ENCODE assay signal across 8 cellular contexts in genomic region chr6:1311400-1312192, GRCh38. TPM values are rescaled to one million over a fixed set of nuclear protein-coding genes. Genes with fewer than 3 reads are reported as not detected.
DNase-seq lines count a peak whose midpoint lies in the region; ATAC-seq and TF ChIP-seq lines count a peak whose summit lies in the region.

Gene FOXQ1 (plus strand): TSS chr6:1312098. CDS start chr6:1312705, 607 bp downstream.

- no peak for TF ChIP-seq CTCF in epithelial cell of proximal tubule (conservative IDR thresholded peaks at IDR 0.05; ENCODE audit: low read depth, low read length)

- peak within 1 kb of the TSS in 1 of 9 donors; percentile 78 for H3K27ac Mint-ChIP-seq in naive thymus-derived CD4-positive, alpha-beta T cell

- peaks cover 65 to 79% (median 72%) of the 10 kb centered on the region in 5 donors for H3K27me3 Mint-ChIP-seq in naive thymus-derived CD4-positive, alpha-beta T cell

- peak; percentile 16 for ATAC-seq in naive thymus-derived CD4-positive, alpha-beta T cell
- ATAC-seq in GM18511 (IDR thresholded peaks at IDR 0.05; ENCODE audit: unreplicated experiment): no peak

- H3K9me3 Mint-ChIP-seq in naive thymus-derived CD4-positive, alpha-beta T cell: peaks cover 0 to 5% (median 0%) of the 10 kb centered on the region in 11 donors

- H3K4me3 ChIP-seq in epithelial cell of proximal tubule (ENCODE audit: low read depth, low read length): peak within 1 kb of the TSS; percentile 70
- H3K4me3 ChIP-seq in naive thymus-derived CD4-positive, alpha-beta T cell (ENCODE audit: low read length): no peak within 1 kb of the TSS

- no peaks in the 10 kb centered on the region for H3K36me3 ChIP-seq in naive thymus-derived CD4-positive, alpha-beta T cell (ENCODE audit: control insufficient read depth in 2 of 3, insufficient read depth in 3 of 3, low read length in 3 of 3)

- peaks cover 21 to 40% (median 32%) of the 10 kb centered on the region in 7 donors for H3K4me1 Mint-ChIP-seq in naive thymus-derived CD4-positive, alpha-beta T cell

- H3K36me3 Mint-ChIP-seq in naive thymus-derived CD4-positive, alpha-beta T cell: peaks cover 0 to 5% (median 0%) of the 10 kb centered on the region in 5 donors

- no peak within 1 kb of the TSS for H3K27ac ChIP-seq in naive thymus-derived CD4-positive, alpha-beta T cell (ENCODE audit: low read depth, low read length)

- no peaks in the 10 kb centered on the region for H3K4me1 ChIP-seq in naive thymus-derived CD4-positive, alpha-beta T cell (ENCODE audit: control insufficient read depth in 2 of 2, insufficient read depth in 2 of 2, low read length in 2 of 2)

- intact Hi-C loops in naive thymus-derived CD4-positive, alpha-beta T cell (cut with micrococcal nuclease): loop anchor here in 1 of 2 donors (5.0 kb wide), 2 partner anchors 301 to 514 kb away; no protein-coding TSS in a partner anchor

- H3K27me3 ChIP-seq in naive thymus-derived CD4-positive, alpha-beta T cell (ENCODE audit: control insufficient read depth in 2 of 2, insufficient read depth in 2 of 2, low read length in 2 of 2): peaks cover 7 to 8% of the 10 kb centered on the region in 2 donors

- CTCF ChIA-PET in naive thymus-derived CD4-positive, alpha-beta T cell (lab: Charles Lee): no interaction called here

- peak within 1 kb of the TSS; percentile 25 to 84 (median 73) for H3K4me3 Mint-ChIP-seq in naive thymus-derived CD4-positive, alpha-beta T cell

- H3K9me3 ChIP-seq in naive thymus-derived CD4-positive, alpha-beta T cell (ENCODE audit: control insufficient read depth in 2 of 3, low read length in 3 of 3): no peaks in the 10 kb centered on the region

- POLR2A ChIA-PET in naive thymus-derived CD4-positive, alpha-beta T cell (lab: Charles Lee): no interaction called here

- peak; percentile 25 for DNase-seq in NCI-H2227 (lab: John Stamatoyannopoulos, UW; ENCODE audit: unreplicated experiment)
- DNase-seq in NCI-H2227 treated with DMSO at 0.1 percent for 48 hours (lab: John Stamatoyannopoulos, UW): no peak
- DNase-seq in SW480 (ENCODE audit: low spot score): peak; percentile 92
- no peak for DNase-seq in epithelial cell of proximal tubule (ENCODE audit: low read depth)
- peak in 1 of 9 donors; percentile 28 for DNase-seq in naive thymus-derived CD4-positive, alpha-beta T cell
- no peak for DNase-seq in SIG-M5 treated with dmso at 0.1 percent for 504 hours (lab: John Stamatoyannopoulos, UW; ENCODE audit: unreplicated experiment)
- no peak for DNase-seq in MV-4-11 (lab: John Stamatoyannopoulos, UW)

RNA-seq across cellular contexts. Expression of gene FOXQ1, which starts in this region (rescaled TPM):
- 2.0 and 2.1 TPM in 2 replicates for total RNA-seq in epithelial cell of proximal tubule
- total RNA-seq in naive thymus-derived CD4-positive, alpha-beta T cell: not detected
- polyA plus RNA-seq in naive thymus-derived CD4-positive, alpha-beta T cell: not detected

Comparison
In these comparisons a context has a peak if more than half of its experiments do, and no peak if none do; other contexts are left out.
1. DNase-seq: peak in NCI-H2227 (single experiment) and SW480 (single experiment); none in NCI-H2227 treated with DMSO at 0.1 percent for 48 hours (single experiment), epithelial cell of proximal tubule (single experiment), SIG-M5 treated with dmso at 0.1 percent for 504 hours (single experiment) and MV-4-11 (single experiment).
2. Peak in ATAC-seq in naive thymus-derived CD4-positive, alpha-beta T cell; RNA of the gene not detected or under 1 TPM.